ENCODE assay signal across 8 cellular contexts in genomic region chr7:34165927-34166550, GRCh38.
DNase-seq lines count a peak whose midpoint lies in the region; ATAC-seq and TF ChIP-seq lines count a peak whose summit lies in the region.

No MANE protein-coding gene starts in this region.

- ATAC-seq in HG03159 (IDR thresholded peaks at IDR 0.05; ENCODE audit: unreplicated experiment) (peak; percentile 61), GM19351 (IDR thresholded peaks at IDR 0.05; ENCODE audit: unreplicated experiment) (no peak)
- no peak for ATAC-seq in activated T-helper 17 cell treated with anti-CD3 and anti-CD28 coated beads, Interleukin-2, amount 50 U/mL, for 72 hours (replicated peaks)

- H3K4me3 Mint-ChIP-seq in activated T-helper 17 cell treated with anti-CD3 and anti-CD28 coated beads, Interleukin-2, amount 50 U/mL, for 72 hours: no peak overlapping the region

- peaks cover 0 to 5% of the 10 kb centered on the region in 2 experiments; a peak in 1 of 4 replicates for H3K4me1 ChIP-seq in SK-N-SH (ENCODE audit: control insufficient read depth in 1 of 2, insufficient read depth in 2 of 2, low read depth in 1 of 2, low read length in 1 of 2)

- H3K27me3 ChIP-seq in BJ (ENCODE audit: control insufficient read depth, insufficient read depth, low read length): no peaks in the 10 kb centered on the region
- H3K27me3 ChIP-seq in SK-N-SH (ENCODE audit: insufficient read depth): no peaks in the 10 kb centered on the region

- H3K4me3 ChIP-seq in BJ (ENCODE audit: low read depth, low read length): no peak overlapping the region
- no peak overlapping the region for H3K4me3 ChIP-seq in SK-N-SH (ENCODE audit: low read depth in 2 of 2, low read length in 1 of 2)

- H3K9me3 Mint-ChIP-seq in activated T-helper 17 cell treated with anti-CD3 and anti-CD28 coated beads, Interleukin-2, amount 50 U/mL, for 72 hours: peaks cover 4% of the 10 kb centered on the region

- CTCF ChIA-PET in BJ (lab: Yijun Ruan, JAX): interaction anchor here (0.7 to 2.3 kb wide), 12 partner anchors 9 to 224 kb away, joined by 3 to 13 read pairs (median 3); no protein-coding TSS in a partner anchor
- CTCF ChIA-PET in SK-N-SH (lab: Yijun Ruan, JAX): interaction anchor here (0.8 to 1.5 kb wide), 8 partner anchors 10 to 980 kb away, joined by 3 to 8 read pairs (median 4); no protein-coding TSS in a partner anchor

- no peaks in the 10 kb centered on the region for H3K79me2 ChIP-seq in SK-N-SH (ENCODE audit: insufficient read depth)

- no peaks in the 10 kb centered on the region for H3K9me3 ChIP-seq in SK-N-SH

- H3K36me3 ChIP-seq in BJ (ENCODE audit: control insufficient read depth, insufficient read depth, low read length): no peaks in the 10 kb centered on the region
- no peaks in the 10 kb centered on the region for H3K36me3 ChIP-seq in SK-N-SH (replicated peaks in 1 of 2; ENCODE audit: control insufficient read depth in 1 of 2, insufficient read depth in 2 of 2, low read length in 1 of 2)

- WGBS in SK-N-SH (ENCODE audit: low lambda C conversion rate): 73% methylated on average over 3 of the region's 3 CpGs

- H3K9me2 ChIP-seq in SK-N-SH: no peaks in the 10 kb centered on the region

- no peak overlapping the region for H3K4me2 ChIP-seq in SK-N-SH

- no peaks in the 10 kb centered on the region for H3K36me3 Mint-ChIP-seq in activated T-helper 17 cell treated with anti-CD3 and anti-CD28 coated beads, Interleukin-2, amount 50 U/mL, for 72 hours (ENCODE audit: low read depth)

- intact Hi-C loops in posterior cingulate gyrus (cut with DNase I): no loop called here

- TF ChIP-seq RAD21 in SK-N-SH (IDR thresholded peaks at IDR 0.05; ENCODE audit: low read length): peak; percentile 73

- no peak overlapping the region for H3K27ac ChIP-seq in SK-N-SH (ENCODE audit: low read depth in 2 of 2, low read length in 1 of 2)

- H3K27ac Mint-ChIP-seq in activated T-helper 17 cell treated with anti-CD3 and anti-CD28 coated beads, Interleukin-2, amount 50 U/mL, for 72 hours: no peak overlapping the region

- TF ChIP-seq CTCF in BJ (IDR thresholded peaks at IDR 0.05; ENCODE audit: insufficient read depth, low read depth, low read length) (peak; percentile 72), SK-N-SH (IDR thresholded peaks at IDR 0.05) (peak; percentile 88)

- H2AFZ ChIP-seq in SK-N-SH (ENCODE audit: low read depth): no peak overlapping the region

- no peak for TF ChIP-seq EP300 in SK-N-SH (IDR thresholded peaks at IDR 0.05; ENCODE audit: borderline replicate concordance in 1 of 2, low read depth in 1 of 2, low read length in 1 of 2)

- no peaks in the 10 kb centered on the region for H3K27me3 Mint-ChIP-seq in activated T-helper 17 cell treated with anti-CD3 and anti-CD28 coated beads, Interleukin-2, amount 50 U/mL, for 72 hours

- peaks cover 11% of the 10 kb centered on the region for H3F3A ChIP-seq in SK-N-SH (replicated peaks; ENCODE audit: insufficient read depth)

- H4K20me1 ChIP-seq in SK-N-SH (ENCODE audit: insufficient read depth): no peaks in the 10 kb centered on the region

- no peak for DNase-seq in BJ (ENCODE audit: low read depth)
- peak; percentile 49 for DNase-seq in SK-N-SH
- DNase-seq in hepatic stellate cell (ENCODE audit: low spot score): peak; percentile 13
- DNase-seq in posterior cingulate gyrus: no peak
- DNase-seq in activated CD8-positive, alpha-beta memory T cell treated with anti-CD3 and anti-CD28 coated beads, Interleukin-2, amount 50 U/mL, for 4 hours: no peak

- POLR2A ChIA-PET in BJ (lab: Charles Lee): no interaction called here
- POLR2A ChIA-PET in SK-N-SH (lab: Yijun Ruan, JAX): no interaction called here

- H3K4me1 Mint-ChIP-seq in activated T-helper 17 cell treated with anti-CD3 and anti-CD28 coated beads, Interleukin-2, amount 50 U/mL, for 72 hours: no peaks in the 10 kb centered on the region

- H3K9ac ChIP-seq in SK-N-SH: no peak overlapping the region

TF ChIP-seq in SK-N-SH, 30 proteins besides CTCF, POLR2A, EP300 and RAD21:
- peak; percentile 31; the same call in 1 of the 2 replicates for TF ChIP-seq RFX5 (IDR thresholded peaks at IDR 0.05; ENCODE audit: low read length)
- no peak for TF ChIP-seq TCF12 (IDR thresholded peaks at IDR 0.05)
- no peak for TF ChIP-seq TAF1 (IDR thresholded peaks at IDR 0.05; ENCODE audit: borderline replicate concordance, low read depth, low read length)
- TF ChIP-seq SMC3 (IDR thresholded peaks at IDR 0.05; ENCODE audit: low read depth, low read length): peak; percentile 89
- TF ChIP-seq EZH2phosphoT487 (IDR thresholded peaks at IDR 0.05; ENCODE audit: borderline replicate concordance, low read depth): no peak

Comparison
In these comparisons a context has a peak if more than half of its experiments do, and no peak if none do; other contexts are left out.
1. DNase-seq: peak in SK-N-SH (single experiment) and hepatic stellate cell (single experiment); none in BJ (single experiment), posterior cingulate gyrus (0 of 10) and activated CD8-positive, alpha-beta memory T cell treated with anti-CD3 and anti-CD28 coated beads, Interleukin-2, amount 50 U/mL, for 4 hours (single experiment).